ENCODE assay signal across 8 cellular contexts in the genomic region with DNA sequence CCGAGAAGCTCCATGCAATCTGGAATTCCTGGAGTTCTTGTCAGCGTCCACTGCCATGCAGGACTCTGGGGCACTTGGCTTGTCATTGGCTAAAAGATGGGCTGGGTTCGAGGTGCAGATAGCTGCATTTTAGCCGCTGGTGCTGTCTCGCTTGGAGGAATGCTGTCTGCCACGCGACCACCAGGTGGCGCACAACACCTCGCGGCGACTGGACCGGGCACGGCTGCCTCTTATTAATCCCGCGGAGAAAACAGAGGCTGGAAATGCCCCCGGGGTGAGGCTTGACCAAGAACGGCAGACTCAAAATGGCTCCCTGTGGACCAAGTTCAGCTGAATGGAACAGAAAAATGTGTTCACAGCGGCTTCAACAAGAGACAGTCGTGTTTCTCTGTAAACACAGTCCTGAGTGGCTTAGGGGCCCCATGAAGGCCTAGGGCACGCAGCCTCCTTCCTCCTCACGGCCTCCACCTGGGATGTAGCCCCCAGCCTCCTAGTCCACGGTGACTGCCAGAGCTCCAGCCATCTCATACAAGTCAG. TPM values are rescaled to one million over a fixed set of nuclear protein-coding genes. Genes with fewer than 3 reads are reported as not detected.
A peak's percentile ranks its signal among the peaks of the same experiment; 100 is the strongest.
DNase-seq lines count a peak whose midpoint lies in the region; ATAC-seq, FAIRE-seq and TF ChIP-seq lines count a peak whose summit lies in the region.

No MANE protein-coding gene starts in this region.

- in situ Hi-C loops in GM12878 (cut with MboI): no loop called here

- H3K27ac ChIP-seq in GM12878 (ENCODE audit: control insufficient read depth, insufficient read depth): no peak overlapping the region

- no peaks in the 10 kb centered on the region for H3K36me3 ChIP-seq in GM12878 (ENCODE audit: control insufficient read depth in 2 of 2, insufficient read depth in 2 of 2, low read length in 1 of 2)

- no TSS peak for BruUV-seq in GM12878 (replicated peaks; lab: Mats Ljungman, UMichigan)

- H2AFZ ChIP-seq in GM12878 (ENCODE audit: control insufficient read depth, low read depth, low read length): peak overlapping the region; percentile 53; the same call in 1 of the 2 replicates

- TF ChIP-seq POLR2A in GM12878 (IDR thresholded peaks at IDR 0.05; ENCODE audit: low read depth, low read length): no peak

- ATAC-seq in GM21825 (IDR thresholded peaks at IDR 0.05; ENCODE audit: unreplicated experiment): peak; percentile 61
- ATAC-seq in GM12878: peak; percentile 97
- no peak for ATAC-seq in HG02938 (IDR thresholded peaks at IDR 0.05; ENCODE audit: unreplicated experiment)

- H3K4me1 ChIP-seq in GM12878 (ENCODE audit: control insufficient read depth, insufficient read depth, low read length): peaks cover 16% of the 10 kb centered on the region

- no peak overlapping the region for H3K9ac ChIP-seq in GM12878 (ENCODE audit: control insufficient read depth, insufficient read depth, low read length)

- SMC1A ChIA-PET in GM12878 (lab: Charles Lee; ENCODE audit: uncharacterized antibody, unreplicated experiment): interaction anchor here (0.6 to 1.6 kb wide), 12 partner anchors 10 to 119 kb away, joined by 3 to 12 read pairs (median 3); no protein-coding TSS in a partner anchor

- no peaks in the 10 kb centered on the region; the same call in 2 of the 3 replicates for H3K9me3 ChIP-seq in GM12878 (replicated peaks; ENCODE audit: control insufficient read depth, insufficient read depth, low read length)

- peak; percentile 70 for TF ChIP-seq RAD21 in GM12878 (IDR thresholded peaks at IDR 0.05; ENCODE audit: insufficient read depth, low read depth, low read length)

- RAD21 ChIA-PET in GM12878 (lab: Charles Lee; ENCODE audit: unreplicated experiment): interaction anchor here (0.6 to 1.0 kb wide), 4 partner anchors 87 to 225 kb away, joined by 3 read pairs; no protein-coding TSS in a partner anchor

- no peaks in the 10 kb centered on the region for H3K79me2 ChIP-seq in GM12878 (ENCODE audit: control insufficient read depth, insufficient read depth, low read length)

- intact Hi-C loops in GM12878 (cut with micrococcal nuclease; ENCODE audit: unreplicated experiment): loop anchor here (1.0 to 2.0 kb wide), 2 partner anchors 90 to 212 kb away; no protein-coding TSS in a partner anchor

- H3K4me2 ChIP-seq in GM12878 (ENCODE audit: control insufficient read depth, insufficient read depth): peak overlapping the region; percentile 17

- WGBS in GM12878 (ENCODE audit: insufficient coverage, insufficient replicate concordance, low lambda C conversion rate, missing lambda C conversion rate): 6% methylated on average over 22 of the region's 22 CpGs

- CTCF ChIA-PET in GM12878 (lab: Yijun Ruan, JAX): interaction anchor here (0.7 to 2.8 kb wide), 39 partner anchors 9 to 552 kb away, joined by 3 to 18 read pairs (median 5); a partner anchor contains a TSS

- DNase-seq in DMS53 treated with DMSO at 0.1 percent for 48 hours (lab: John Stamatoyannopoulos, UW; ENCODE audit: unreplicated experiment) (peak; percentile 77), NCI-H1417 treated with DMSO at 0.1 percent for 48 hours (lab: John Stamatoyannopoulos, UW) (peak; percentile 25), UCSD-AML1 (lab: John Stamatoyannopoulos, UW; ENCODE audit: unreplicated experiment) (peak; percentile 42), GM12878 (ENCODE audit: low read depth, low spot score) (no peak), iPS DF 4.7 (ENCODE audit: extremely low read depth, low spot score) (peak; percentile 68)
- DNase-seq in stimulated activated CD4-positive, alpha-beta T cell treated with anti-CD3 and anti-CD28 coated beads, Interleukin-12 subunit alpha, Interleukin-12 subunit beta, amount 100 ng/mL, for 4 hours: peak; percentile 79

- H3K27me3 ChIP-seq in GM12878 (replicated peaks in 1 of 2; ENCODE audit: control insufficient read depth in 2 of 2, insufficient read depth in 2 of 2, low read length in 1 of 2): peaks cover 0 to 6% of the 10 kb centered on the region in 2 experiments; a peak in 2 of 4 replicates

- POLR2A ChIA-PET in GM12878 (lab: Charles Lee): no interaction called here

- peak; percentile 97 for FAIRE-seq in GM12878 (lab: Jason Lieb, UNC)

- TF ChIP-seq EP300 in GM12878 (IDR thresholded peaks at IDR 0.05; ENCODE audit: borderline replicate concordance in 1 of 2, control insufficient read depth in 1 of 2, low read depth in 2 of 2, low read length in 2 of 2): no peak

- peak; percentile 89 to 97 (median 93); a peak in 5 of 6 replicates for TF ChIP-seq CTCF in GM12878 (IDR thresholded peaks at IDR 0.05 in 2 of 3, conservative IDR thresholded peaks at IDR 0.05 in 1 of 3; ENCODE audit: control insufficient read depth in 2 of 3, extremely low read depth in 1 of 3, insufficient read depth in 1 of 3, low read depth in 3 of 3, low read length in 3 of 3)

- no peaks in the 10 kb centered on the region for H4K20me1 ChIP-seq in GM12878 (ENCODE audit: control insufficient read depth, insufficient read depth)

- H3K4me3 ChIP-seq in GM12878: no peak overlapping the region

TF ChIP-seq in GM12878, 131 proteins besides CTCF, POLR2A, EP300 and RAD21:
- TF ChIP-seq YY1 (IDR thresholded peaks at IDR 0.05; ENCODE audit: low read depth, low read length) (peak; percentile 65), ZNF274 (IDR thresholded peaks at IDR 0.05; ENCODE audit: insufficient read depth, insufficient read length) (no peak), RCOR1 (conservative IDR thresholded peaks at IDR 0.05; ENCODE audit: low read depth, low read length) (no peak), SMARCA5 (IDR thresholded peaks at IDR 0.05) (no peak), POU2F2 (IDR thresholded peaks at IDR 0.05; ENCODE audit: borderline replicate concordance, low read depth, low read length) (0 out of 3 replicates have a peak, but pooled peaks have one; percentile 40), ZNF24 (IDR thresholded peaks at IDR 0.05) (peak; percentile 53; the same call in 1 of the 2 replicates), BHLHE40 (IDR thresholded peaks at IDR 0.05; ENCODE audit: borderline replicate concordance in 1 of 2, low read depth in 2 of 2, low read length in 1 of 2) (0 out of 4 replicates have a peak, but pooled peaks of 1 of the 2 experiments have one; percentile 22), SUZ12 (IDR thresholded peaks at IDR 0.05; ENCODE audit: unreplicated experiment) (no peak), TAF1 (IDR thresholded peaks at IDR 0.05; ENCODE audit: borderline replicate concordance, low read depth, low read length) (no peak), STAT3 (IDR thresholded peaks at IDR 0.05; ENCODE audit: low read depth, low read length) (no peak), SMC3 (IDR thresholded peaks at IDR 0.05; ENCODE audit: borderline replicate concordance, low read length) (peak; percentile 84)
- TF ChIP-seq, protein P1, sequence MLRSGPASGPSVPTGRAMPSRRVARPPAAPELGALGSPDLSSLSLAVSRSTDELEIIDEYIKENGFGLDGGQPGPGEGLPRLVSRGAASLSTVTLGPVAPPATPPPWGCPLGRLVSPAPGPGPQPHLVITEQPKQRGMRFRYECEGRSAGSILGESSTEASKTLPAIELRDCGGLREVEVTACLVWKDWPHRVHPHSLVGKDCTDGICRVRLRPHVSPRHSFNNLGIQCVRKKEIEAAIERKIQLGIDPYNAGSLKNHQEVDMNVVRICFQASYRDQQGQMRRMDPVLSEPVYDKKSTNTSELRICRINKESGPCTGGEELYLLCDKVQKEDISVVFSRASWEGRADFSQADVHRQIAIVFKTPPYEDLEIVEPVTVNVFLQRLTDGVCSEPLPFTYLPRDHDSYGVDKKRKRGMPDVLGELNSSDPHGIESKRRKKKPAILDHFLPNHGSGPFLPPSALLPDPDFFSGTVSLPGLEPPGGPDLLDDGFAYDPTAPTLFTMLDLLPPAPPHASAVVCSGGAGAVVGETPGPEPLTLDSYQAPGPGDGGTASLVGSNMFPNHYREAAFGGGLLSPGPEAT (IDR thresholded peaks at IDR 0.05; ENCODE audit: low read depth): no peak

RNA-seq across cellular contexts. Expression of a gene that starts 46.2 kb away (rescaled TPM):
- total RNA-seq in GM12878 (2013; cell fraction: nucleolus; rRNA removed): not detected in 2 replicates
- not detected in 2 replicates for total RNA-seq in GM12878 (2014; rRNA removed)
- total RNA-seq in GM12878 (2014; rRNA removed; fragmentation: Illumina TruSeq; extraction: Trizol): not detected in 2 replicates
- total RNA-seq in GM12878 (2021): not detected in 2 replicates
- not detected for polyA plus RNA-seq in GM12878 (2011; ENCODE audit: low read depth)
- 0.07 TPM in 1 of 2 replicates, not detected in the other for polyA plus RNA-seq in GM12878 (2011; rRNA removed)
- polyA plus RNA-seq in GM12878 (2011; cell fraction: cytosol; rRNA removed): 0.07 and 0.12 TPM in 2 replicates
- 0.09 and 0.21 TPM in 2 replicates for polyA plus RNA-seq in GM12878 (2011; cell fraction: nucleus; rRNA removed)
- polyA plus RNA-seq in GM12878 (2012): not detected in 2 replicates
- polyA plus RNA-seq in GM12878 (2014; fragmentation: Illumina TruSeq; extraction: Trizol): not detected in 2 replicates
- not detected for polyA plus RNA-seq in GM12878 (2014; fragmentation: Nextera tagmentation; extraction: Ambion mirVana)
- polyA plus RNA-seq in GM12878 (2014; rRNA removed): not detected in 2 replicates
- not detected for polyA plus RNA-seq in GM12878 (2016; fragmentation: Nextera tagmentation; extraction: Ambion mirVana)
- polyA minus RNA-seq in GM12878 (2011; rRNA and poly(A)+ RNA removed): 0.15 TPM in 1 of 2 replicates, not detected in the other
- polyA minus RNA-seq in GM12878 (2011; cell fraction: cytosol; rRNA and poly(A)+ RNA removed): not detected in 2 replicates
- polyA minus RNA-seq in GM12878 (2011; cell fraction: nucleus; rRNA and poly(A)+ RNA removed): 0.12 TPM in 1 of 2 replicates, not detected in the other
